9 cellular contexts compared by ENCODE assay signal in genomic region chr17:7587420-7587786, GRCh38. TPM values are rescaled to one million over a fixed set of nuclear protein-coding genes. Genes with fewer than 3 reads are reported as not detected.
DNase-seq lines count a peak whose midpoint lies in the region; ATAC-seq and TF ChIP-seq lines count a peak whose summit lies in the region.
"Had no signal": no experiment of that assay in that cellular context is flagged by ENCODE, and none has a peak within 500 bp of the region (broad histone marks: within the 10 kb centered on the region; RNA-seq: fewer than 3 reads in every experiment).

No MANE protein-coding gene starts in this region.

- POLR2A ChIA-PET in CD4-positive, alpha-beta T cell (lab: Charles Lee), result no interaction called here

- H3K4me3 ChIP-seq in HUES64 (ENCODE audit: low read length), result peak overlapping the region; percentile 72; the same call in 1 of the 2 replicates
- H3K4me3 ChIP-seq in mammary epithelial cell (replicated peaks in 1 of 3; ENCODE audit: insufficient read depth in 1 of 3, low read depth in 2 of 3, low read length in 3 of 3), result peak overlapping the region; percentile 69 to 82 (median 69)
- H3K4me3 ChIP-seq in aorta (ENCODE audit: low read length in 2 of 2), result no peak overlapping the region

- H3K27me3 Mint-ChIP-seq in CD4-positive, alpha-beta T cell, result no peaks in the 10 kb centered on the region
- no peaks in the 10 kb centered on the region for H3K27me3 Mint-ChIP-seq in nephron (ENCODE audit: low read depth)
- no peaks in the 10 kb centered on the region for H3K27me3 Mint-ChIP-seq in activated T-helper 2 cell treated with anti-CD3 and anti-CD28 coated beads, Interferon-gamma antibody, Interleukin-2, Interleukin-4, amounts not matched to agents 10 μg/mL and 5 μg/mL and 100 μg/mL, durations not matched to agents 14 hours and 24 hours and 36 hours (ENCODE audit: low read depth)

- peaks cover 66% of the 10 kb centered on the region for H3K79me2 ChIP-seq in mammary epithelial cell (ENCODE audit: insufficient read depth, low read length)

- intact Hi-C loops in CD4-positive, alpha-beta T cell (cut with DNase I, micrococcal nuclease), result loop anchor here in 1 of 2 experiments (10.0 kb wide), 1 partner anchor 543 kb away; the partner anchor contains the start of gene SLC16A11
- intact Hi-C loops in mammary epithelial cell (cut with micrococcal nuclease), result loop anchor here (1.0 to 10.0 kb wide), 3 partner anchors 8 to 543 kb away; partner anchors contain the start of genes CD68 and SLC16A11
- intact Hi-C loops in aorta (cut with DNase I), result loop anchor here in 1 of 2 donors (5.0 kb wide), 1 partner anchor 75 kb away; no protein-coding TSS in a partner anchor
- intact Hi-C loops in activated T-helper 2 cell treated with anti-CD3 and anti-CD28 coated beads, Interferon-gamma antibody, Interleukin-2, Interleukin-4, amounts not matched to agents 10 μg/mL and 5 μg/mL and 100 μg/mL, durations not matched to agents 14 hours and 24 hours and 36 hours (cut with micrococcal nuclease), result no loop called here

- no peak for TF ChIP-seq CTCF in CD4-positive, alpha-beta T cell (IDR thresholded peaks at IDR 0.05)
- TF ChIP-seq CTCF in mammary epithelial cell (conservative IDR thresholded peaks at IDR 0.05 in 1 of 2, IDR thresholded peaks at IDR 0.05 in 1 of 2; ENCODE audit: extremely low read depth in 1 of 2, insufficient read depth in 1 of 2, low read depth in 1 of 2, low read length in 2 of 2) (no peak), nephron (IDR thresholded peaks at IDR 0.05; ENCODE audit: unreplicated experiment in 3 of 3) (no peak)

- H3K9ac ChIP-seq in HUES64 (ENCODE audit: low read depth, low read length), result no peak overlapping the region
- peak overlapping the region; percentile 76 for H3K9ac ChIP-seq in mammary epithelial cell (ENCODE audit: insufficient read depth, low read length)

- H3K4me2 ChIP-seq in mammary epithelial cell (ENCODE audit: insufficient read depth, low read depth, low read length), result peak overlapping the region; percentile 98

- CTCF ChIA-PET in CD4-positive, alpha-beta T cell (lab: Charles Lee), result interaction anchor here (4.3 kb wide), 1 partner anchor 100 kb away, joined by 21 read pairs; the partner anchor contains the start of genes TP53 and WRAP53
- CTCF ChIA-PET in mammary epithelial cell (lab: Charles Lee; ENCODE audit: low non-redundant PET), result interaction anchor here (0.7 kb wide), 1 partner anchor 100 kb away, joined by 7 read pairs; the partner anchor contains the start of gene TP53

- no peak for ATAC-seq in CD4-positive, alpha-beta T cell (ENCODE audit: poor library complexity)
- no peak for ATAC-seq in aorta (ENCODE audit: low FRiP score)
- ATAC-seq in GM19397 (IDR thresholded peaks at IDR 0.05; ENCODE audit: unreplicated experiment), result no peak

- H2AFZ ChIP-seq in mammary epithelial cell (ENCODE audit: low read depth, low read length), result no peak overlapping the region

- H3K36me3 Mint-ChIP-seq in CD4-positive, alpha-beta T cell (ENCODE audit: low read depth), result peaks cover 47% of the 10 kb centered on the region
- peaks cover 40% of the 10 kb centered on the region for H3K36me3 Mint-ChIP-seq in nephron (ENCODE audit: low read depth)
- peaks cover 67% of the 10 kb centered on the region for H3K36me3 Mint-ChIP-seq in activated T-helper 2 cell treated with anti-CD3 and anti-CD28 coated beads, Interferon-gamma antibody, Interleukin-2, Interleukin-4, amounts not matched to agents 10 μg/mL and 5 μg/mL and 100 μg/mL, durations not matched to agents 14 hours and 24 hours and 36 hours (ENCODE audit: low read depth)

- no TSS peak for BruUV-seq in mammary epithelial cell (replicated peaks; lab: Mats Ljungman, UMichigan)

- H3K27ac ChIP-seq in CD4-positive, alpha-beta T cell (ENCODE audit: low read depth, low read length), result no peak overlapping the region
- no peak overlapping the region for H3K27ac ChIP-seq in HUES64 (ENCODE audit: low read depth, low read length)
- H3K27ac ChIP-seq in mammary epithelial cell (ENCODE audit: insufficient read depth, low read depth, low read length), result peak overlapping the region; percentile 77
- no peak overlapping the region for H3K27ac ChIP-seq in aorta (ENCODE audit: low read depth in 1 of 2, low read length in 2 of 2)

- H3K36me3 ChIP-seq in HUES64 (ENCODE audit: insufficient read depth, low read length) (peaks cover 34% of the 10 kb centered on the region), mammary epithelial cell (ENCODE audit: insufficient read depth, low read length) (no peaks in the 10 kb centered on the region), aorta (ENCODE audit: control insufficient read depth in 1 of 2, insufficient read depth in 2 of 2, low read length in 1 of 2) (peaks cover 2 to 5% of the 10 kb centered on the region in 2 donors)

- WGBS in HUES64, result 76% methylated on average over 7 of the region's 7 CpGs
- 33% methylated on average over 7 of the region's 7 CpGs for WGBS in mammary epithelial cell (ENCODE audit: low coverage, missing lambda C conversion rate)
- 75 to 76% methylated on average over 7 of the region's 7 CpGs for WGBS in aorta, 2 donors

- no peaks in the 10 kb centered on the region for H3K9me3 Mint-ChIP-seq in CD4-positive, alpha-beta T cell
- no peaks in the 10 kb centered on the region for H3K9me3 Mint-ChIP-seq in nephron
- no peaks in the 10 kb centered on the region for H3K9me3 Mint-ChIP-seq in activated T-helper 2 cell treated with anti-CD3 and anti-CD28 coated beads, Interferon-gamma antibody, Interleukin-2, Interleukin-4, amounts not matched to agents 10 μg/mL and 5 μg/mL and 100 μg/mL, durations not matched to agents 14 hours and 24 hours and 36 hours

- H3K4me1 ChIP-seq in HUES64 (ENCODE audit: insufficient read depth, low read length) (peaks cover 14% of the 10 kb centered on the region), mammary epithelial cell (ENCODE audit: insufficient read depth, low read length) (peaks cover 65% of the 10 kb centered on the region), aorta (ENCODE audit: control insufficient read depth in 1 of 2, insufficient read depth in 2 of 2, low read length in 2 of 2) (peaks cover 0 to under 1% of the 10 kb centered on the region in 2 donors)

- H4K20me1 ChIP-seq in mammary epithelial cell (ENCODE audit: insufficient read depth, low read length), result no peaks in the 10 kb centered on the region

- H3K27ac Mint-ChIP-seq in CD4-positive, alpha-beta T cell, result no peak overlapping the region
- H3K27ac Mint-ChIP-seq in nephron, result peak overlapping the region; percentile 75 to 89 (median 77)
- H3K27ac Mint-ChIP-seq in activated T-helper 2 cell treated with anti-CD3 and anti-CD28 coated beads, Interferon-gamma antibody, Interleukin-2, Interleukin-4, amounts not matched to agents 10 μg/mL and 5 μg/mL and 100 μg/mL, durations not matched to agents 14 hours and 24 hours and 36 hours, result no peak overlapping the region

- DNase-seq in CD4-positive, alpha-beta T cell, result no peak
- DNase-seq in mammary epithelial cell, result peak; percentile 85
- DNase-seq in aorta, result no peak
- no peak for DNase-seq in NOMO-1 (lab: John Stamatoyannopoulos, UW; ENCODE audit: unreplicated experiment in 2 of 2)
- DNase-seq in activated T-helper 2 cell treated with anti-CD3 and anti-CD28 coated beads, Interferon-gamma antibody, Interleukin-2, Interleukin-4, amounts not matched to agents 10 μg/mL and 5 μg/mL and 100 μg/mL, durations not matched to agents 14 hours and 24 hours and 36 hours (ENCODE audit: low spot score), result no peak
- DNase-seq: activated effector memory CD4-positive, alpha-beta T cell treated with Interleukin-2 at 50 U/mL for 16 hours had no signal

- peak overlapping the region; percentile 20 for H3K4me3 Mint-ChIP-seq in CD4-positive, alpha-beta T cell
- H3K4me3 Mint-ChIP-seq in nephron, result peak overlapping the region; percentile 51 to 81 (median 67)
- H3K4me3 Mint-ChIP-seq in activated T-helper 2 cell treated with anti-CD3 and anti-CD28 coated beads, Interferon-gamma antibody, Interleukin-2, Interleukin-4, amounts not matched to agents 10 μg/mL and 5 μg/mL and 100 μg/mL, durations not matched to agents 14 hours and 24 hours and 36 hours (ENCODE audit: low read depth), result no peak overlapping the region

- peaks cover 21% of the 10 kb centered on the region for H3K4me1 Mint-ChIP-seq in CD4-positive, alpha-beta T cell (ENCODE audit: low read depth)
- H3K4me1 Mint-ChIP-seq in nephron, result peaks cover 36% of the 10 kb centered on the region
- peaks cover 12% of the 10 kb centered on the region for H3K4me1 Mint-ChIP-seq in activated T-helper 2 cell treated with anti-CD3 and anti-CD28 coated beads, Interferon-gamma antibody, Interleukin-2, Interleukin-4, amounts not matched to agents 10 μg/mL and 5 μg/mL and 100 μg/mL, durations not matched to agents 14 hours and 24 hours and 36 hours (ENCODE audit: low read depth)

- dilution Hi-C loops in mammary epithelial cell (cut with HindIII; ENCODE audit: low sequenced_read_pairs), result no loop called here

- in situ Hi-C loops in mammary epithelial cell (cut with MboI; ENCODE audit: low sequenced_read_pairs in 2 of 2), result no loop called here

- H3K9me3 ChIP-seq in CD4-positive, alpha-beta T cell (ENCODE audit: control insufficient read depth, low read length), result no peaks in the 10 kb centered on the region
- H3K9me3 ChIP-seq in HUES64 (ENCODE audit: insufficient read depth, low read depth, low read length) (no peaks in the 10 kb centered on the region), mammary epithelial cell (replicated peaks; ENCODE audit: insufficient read depth, low read length) (no peaks in the 10 kb centered on the region), aorta (ENCODE audit: control insufficient read depth, low read length) (no peaks in the 10 kb centered on the region)

- no peaks in the 10 kb centered on the region for H3K27me3 ChIP-seq in CD4-positive, alpha-beta T cell (ENCODE audit: control insufficient read depth, insufficient read depth, low read length)
- no peaks in the 10 kb centered on the region for H3K27me3 ChIP-seq in HUES64 (ENCODE audit: insufficient read depth, low read length)
- H3K27me3 ChIP-seq in mammary epithelial cell (ENCODE audit: insufficient read depth, low read length), result no peaks in the 10 kb centered on the region
- no peaks in the 10 kb centered on the region for H3K27me3 ChIP-seq in aorta (ENCODE audit: control insufficient read depth in 1 of 2, insufficient read depth in 2 of 2, low read length in 1 of 2)

RNA-seq across cellular contexts. Expression of gene SOX15, which starts 2.5 kb away (rescaled TPM):
- under 1 TPM in 1 of 2 experiments, not detected in 1; 0.30 TPM for total RNA-seq in CD4-positive, alpha-beta T cell
- 3.0 TPM for polyA plus RNA-seq in HUES64 (2013, experiment 1 of 2)
- polyA plus RNA-seq in HUES64 (2013, experiment 2 of 2), result 2.2 TPM
- total RNA-seq in mammary epithelial cell (10 to 100 TPM in 1 of 2 donors, 1 to 10 TPM in 1; 4.3 to 56.5 TPM), aorta (1 to 10 TPM; 1.1 to 2.4 TPM)
- polyA plus RNA-seq in mammary epithelial cell (49.4 TPM), aorta (1 to 10 TPM in 1 of 2 donors, under 1 TPM in 1; 0.50 to 2.8 TPM)
- 31.3 TPM for polyA minus RNA-seq in mammary epithelial cell
- 0.21 and 0.60 TPM in 2 replicates for total RNA-seq in activated T-helper 2 cell treated with anti-CD3 and anti-CD28 coated beads, Interferon-gamma antibody, Interleukin-2, Interleukin-4, amounts not matched to agents 10 μg/mL and 5 μg/mL and 100 μg/mL, durations not matched to agents 14 hours and 24 hours and 36 hours

RNA-seq across cellular contexts. Expression of gene MPDU1, which starts 3.8 kb away (rescaled TPM):
- total RNA-seq in CD4-positive, alpha-beta T cell, result 10 to 100 TPM; 12.0 to 12.9 TPM
- 59.3 TPM for polyA plus RNA-seq in HUES64 (2013, experiment 1 of 2)
- polyA plus RNA-seq in HUES64 (2013, experiment 2 of 2), result 53.6 TPM
- total RNA-seq in mammary epithelial cell (10 to 100 TPM; 44.8 to 51.2 TPM), aorta (10 to 100 TPM; 21.4 to 24.7 TPM)
- polyA plus RNA-seq in mammary epithelial cell (120 TPM), aorta (10 to 100 TPM; 12.0 to 20.8 TPM)
- polyA minus RNA-seq in mammary epithelial cell, result 57.9 TPM
- 98.6 and 106 TPM in 2 replicates for total RNA-seq in activated T-helper 2 cell treated with anti-CD3 and anti-CD28 coated beads, Interferon-gamma antibody, Interleukin-2, Interleukin-4, amounts not matched to agents 10 μg/mL and 5 μg/mL and 100 μg/mL, durations not matched to agents 14 hours and 24 hours and 36 hours

RNA-seq across cellular contexts. Expression of gene CD68, which starts 8.0 kb away (rescaled TPM):
- total RNA-seq in CD4-positive, alpha-beta T cell, result under 1 TPM; 0.33 to 0.95 TPM
- polyA plus RNA-seq in HUES64 (2013, experiment 1 of 2), result not detected
- polyA plus RNA-seq in HUES64 (2013, experiment 2 of 2), result 0.13 TPM
- total RNA-seq in mammary epithelial cell (10 to 100 TPM in 1 of 2 donors, 1 to 10 TPM in 1; 1.8 to 26.1 TPM), aorta (100 to 1,000 TPM; 111 to 112 TPM)
- polyA plus RNA-seq in mammary epithelial cell (39.4 TPM), aorta (100 to 1,000 TPM in 1 of 2 donors, 10 to 100 TPM in 1; 55.3 to 111 TPM)
- 20.9 TPM for polyA minus RNA-seq in mammary epithelial cell
- 9.6 and 10.1 TPM in 2 replicates for total RNA-seq in activated T-helper 2 cell treated with anti-CD3 and anti-CD28 coated beads, Interferon-gamma antibody, Interleukin-2, Interleukin-4, amounts not matched to agents 10 μg/mL and 5 μg/mL and 100 μg/mL, durations not matched to agents 14 hours and 24 hours and 36 hours

RNA-seq across cellular contexts. Expression of gene SENP3, which starts 25.7 kb away (rescaled TPM):
- 10 to 100 TPM; 27.7 to 28.9 TPM for total RNA-seq in CD4-positive, alpha-beta T cell
- polyA plus RNA-seq in HUES64 (2013, experiment 1 of 2), result 87.8 TPM
- 85.4 TPM for polyA plus RNA-seq in HUES64 (2013, experiment 2 of 2)
- 10 to 100 TPM; 55.0 to 66.7 TPM for total RNA-seq in mammary epithelial cell
- polyA plus RNA-seq in mammary epithelial cell, result 97.3 TPM
- polyA minus RNA-seq in mammary epithelial cell, result 156 TPM
- total RNA-seq in aorta, result 10 to 100 TPM; 36.2 to 38.3 TPM
- polyA plus RNA-seq in aorta, result 10 to 100 TPM; 48.4 to 75.1 TPM
- 64.9 and 69.6 TPM in 2 replicates for total RNA-seq in activated T-helper 2 cell treated with anti-CD3 and anti-CD28 coated beads, Interferon-gamma antibody, Interleukin-2, Interleukin-4, amounts not matched to agents 10 μg/mL and 5 μg/mL and 100 μg/mL, durations not matched to agents 14 hours and 24 hours and 36 hours

RNA-seq across cellular contexts. Expression of gene FXR2, which starts 27.3 kb away (rescaled TPM):
- total RNA-seq in CD4-positive, alpha-beta T cell, result 10 to 100 TPM; 20.6 to 22.5 TPM
- 23.7 TPM for polyA plus RNA-seq in HUES64 (2013, experiment 1 of 2)
- polyA plus RNA-seq in HUES64 (2013, experiment 2 of 2), result 24.3 TPM
- total RNA-seq in mammary epithelial cell (10 to 100 TPM; 37.2 to 53.3 TPM), aorta (10 to 100 TPM; 25.3 to 31.1 TPM)
- polyA plus RNA-seq in mammary epithelial cell (40.8 TPM), aorta (10 to 100 TPM; 21.2 to 36.5 TPM)
- 126 TPM for polyA minus RNA-seq in mammary epithelial cell
- total RNA-seq in activated T-helper 2 cell treated with anti-CD3 and anti-CD28 coated beads, Interferon-gamma antibody, Interleukin-2, Interleukin-4, amounts not matched to agents 10 μg/mL and 5 μg/mL and 100 μg/mL, durations not matched to agents 14 hours and 24 hours and 36 hours, result 59.0 and 63.1 TPM in 2 replicates

Comparison
In these comparisons a context has a peak if more than half of its experiments do, and no peak if none do; other contexts are left out.
1. H3K27ac Mint-ChIP-seq: peak in nephron (3 of 3); none in CD4-positive, alpha-beta T cell (single experiment) and activated T-helper 2 cell treated with anti-CD3 and anti-CD28 coated beads, Interferon-gamma antibody, Interleukin-2, Interleukin-4, amounts not matched to agents 10 μg/mL and 5 μg/mL and 100 μg/mL, durations not matched to agents 14 hours and 24 hours and 36 hours (single experiment).
2. H3K4me3 ChIP-seq: peak in HUES64 (single experiment) and mammary epithelial cell (3 of 3); none in aorta (0 of 2).
3. RNA of gene CD68, which starts 8.0 kb away (total RNA-seq): 111 to 112 TPM in aorta; 1.8 to 26.1 TPM in mammary epithelial cell, 9.6 to 10.1 TPM in activated T-helper 2 cell treated with anti-CD3 and anti-CD28 coated beads, Interferon-gamma antibody, Interleukin-2, Interleukin-4, amounts not matched to agents 10 μg/mL and 5 μg/mL and 100 μg/mL, durations not matched to agents 14 hours and 24 hours and 36 hours and 0.33 to 0.95 TPM in CD4-positive, alpha-beta T cell; every median in the first group is over 4 times any median in the second.